In genomic region chrX:120561634-120562568, GRCh38 we compare ENCODE assay signal across 1 cellular context.
TF ChIP-seq lines count a peak whose summit lies in the region.

No MANE protein-coding gene starts in this region.

TF ChIP-seq in K562, 482 proteins besides CTCF, POLR2A, EP300 and RAD21 (continued from another document and continues in another):
- TF ChIP-seq, protein P1, sequence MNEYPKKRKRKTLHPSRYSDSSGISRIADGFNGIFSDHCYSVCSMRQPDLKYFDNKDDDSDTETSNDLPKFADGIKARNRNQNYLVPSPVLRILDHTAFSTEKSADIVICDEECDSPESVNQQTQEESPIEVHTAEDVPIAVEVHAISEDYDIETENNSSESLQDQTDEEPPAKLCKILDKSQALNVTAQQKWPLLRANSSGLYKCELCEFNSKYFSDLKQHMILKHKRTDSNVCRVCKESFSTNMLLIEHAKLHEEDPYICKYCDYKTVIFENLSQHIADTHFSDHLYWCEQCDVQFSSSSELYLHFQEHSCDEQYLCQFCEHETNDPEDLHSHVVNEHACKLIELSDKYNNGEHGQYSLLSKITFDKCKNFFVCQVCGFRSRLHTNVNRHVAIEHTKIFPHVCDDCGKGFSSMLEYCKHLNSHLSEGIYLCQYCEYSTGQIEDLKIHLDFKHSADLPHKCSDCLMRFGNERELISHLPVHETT (CRISPR knock-in tag; conservative IDR thresholded peaks at IDR 0.05 in 1 of 2, IDR thresholded peaks at IDR 0.05 in 1 of 2), result 0 out of 4 replicates have a peak, but pooled peaks of 1 of the 2 experiments have one; percentile 19
- no peak for TF ChIP-seq ZNF778 (CRISPR knock-in tag; IDR thresholded peaks at IDR 0.05)
- TF ChIP-seq CHD4 (IDR thresholded peaks at IDR 0.05; ENCODE audit: insufficient read depth, insufficient replicate concordance, low read depth, low read length, poor library complexity, severe bottlenecking), result no peak
- no peak for TF ChIP-seq ZNF175 (CRISPR knock-in tag; IDR thresholded peaks at IDR 0.05; ENCODE audit: low read depth)
- TF ChIP-seq POLR2H (tag; IDR thresholded peaks at IDR 0.05; ENCODE audit: low read depth), result peak; percentile 70; the same call in 1 of the 2 replicates
- TF ChIP-seq E2F8 (IDR thresholded peaks at IDR 0.05; ENCODE audit: low read depth, partially characterized antibody), result no peak
- TF ChIP-seq, protein P2, sequence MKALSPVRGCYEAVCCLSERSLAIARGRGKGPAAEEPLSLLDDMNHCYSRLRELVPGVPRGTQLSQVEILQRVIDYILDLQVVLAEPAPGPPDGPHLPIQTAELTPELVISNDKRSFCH (CRISPR knock-in tag; IDR thresholded peaks at IDR 0.05), result no peak
- TF ChIP-seq, protein P2 (tag; IDR thresholded peaks at IDR 0.05), result no peak
- no peak for TF ChIP-seq TAL1 (IDR thresholded peaks at IDR 0.05)
- no peak for TF ChIP-seq ZNF518B (CRISPR knock-in tag; IDR thresholded peaks at IDR 0.05)
- no peak for TF ChIP-seq ZNF274 (IDR thresholded peaks at IDR 0.05; ENCODE audit: borderline replicate concordance, low read depth, low read length)
- TF ChIP-seq, protein P3, sequence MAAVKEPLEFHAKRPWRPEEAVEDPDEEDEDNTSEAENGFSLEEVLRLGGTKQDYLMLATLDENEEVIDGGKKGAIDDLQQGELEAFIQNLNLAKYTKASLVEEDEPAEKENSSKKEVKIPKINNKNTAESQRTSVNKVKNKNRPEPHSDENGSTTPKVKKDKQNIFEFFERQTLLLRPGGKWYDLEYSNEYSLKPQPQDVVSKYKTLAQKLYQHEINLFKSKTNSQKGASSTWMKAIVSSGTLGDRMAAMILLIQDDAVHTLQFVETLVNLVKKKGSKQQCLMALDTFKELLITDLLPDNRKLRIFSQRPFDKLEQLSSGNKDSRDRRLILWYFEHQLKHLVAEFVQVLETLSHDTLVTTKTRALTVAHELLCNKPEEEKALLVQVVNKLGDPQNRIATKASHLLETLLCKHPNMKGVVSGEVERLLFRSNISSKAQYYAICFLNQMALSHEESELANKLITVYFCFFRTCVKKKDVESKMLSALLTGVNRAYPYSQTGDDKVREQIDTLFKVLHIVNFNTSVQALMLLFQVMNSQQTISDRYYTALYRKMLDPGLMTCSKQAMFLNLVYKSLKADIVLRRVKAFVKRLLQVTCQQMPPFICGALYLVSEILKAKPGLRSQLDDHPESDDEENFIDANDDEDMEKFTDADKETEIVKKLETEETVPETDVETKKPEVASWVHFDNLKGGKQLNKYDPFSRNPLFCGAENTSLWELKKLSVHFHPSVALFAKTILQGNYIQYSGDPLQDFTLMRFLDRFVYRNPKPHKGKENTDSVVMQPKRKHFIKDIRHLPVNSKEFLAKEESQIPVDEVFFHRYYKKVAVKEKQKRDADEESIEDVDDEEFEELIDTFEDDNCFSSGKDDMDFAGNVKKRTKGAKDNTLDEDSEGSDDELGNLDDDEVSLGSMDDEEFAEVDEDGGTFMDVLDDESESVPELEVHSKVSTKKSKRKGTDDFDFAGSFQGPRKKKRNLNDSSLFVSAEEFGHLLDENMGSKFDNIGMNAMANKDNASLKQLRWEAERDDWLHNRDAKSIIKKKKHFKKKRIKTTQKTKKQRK (IDR thresholded peaks at IDR 0.05; ENCODE audit: borderline replicate concordance, low read depth, low read length), result no peak
- no peak for TF ChIP-seq THRAP3 (IDR thresholded peaks at IDR 0.05; ENCODE audit: borderline replicate concordance)
- no peak for TF ChIP-seq NR1H2 (CRISPR knock-in tag; IDR thresholded peaks at IDR 0.05)
- TF ChIP-seq, protein P4, sequence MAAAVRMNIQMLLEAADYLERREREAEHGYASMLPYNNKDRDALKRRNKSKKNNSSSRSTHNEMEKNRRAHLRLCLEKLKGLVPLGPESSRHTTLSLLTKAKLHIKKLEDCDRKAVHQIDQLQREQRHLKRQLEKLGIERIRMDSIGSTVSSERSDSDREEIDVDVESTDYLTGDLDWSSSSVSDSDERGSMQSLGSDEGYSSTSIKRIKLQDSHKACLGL (CRISPR knock-in tag; IDR thresholded peaks at IDR 0.05; ENCODE audit: borderline replicate concordance, poor library complexity, severe bottlenecking), result no peak
- TF ChIP-seq MED1 (CRISPR knock-in tag; IDR thresholded peaks at IDR 0.05; ENCODE audit: borderline replicate concordance), result no peak
- TF ChIP-seq ZNF707 (CRISPR knock-in tag; conservative IDR thresholded peaks at IDR 0.05), result no peak
- no peak for TF ChIP-seq ZNF212 (CRISPR knock-in tag; IDR thresholded peaks at IDR 0.05)
- TF ChIP-seq MAZ (CRISPR knock-in tag; conservative IDR thresholded peaks at IDR 0.05 in 1 of 2, IDR thresholded peaks at IDR 0.05 in 1 of 2), result peak in 1 of 2 experiments; percentile 35; a peak in 1 of 4 replicates
- TF ChIP-seq, protein P5, sequence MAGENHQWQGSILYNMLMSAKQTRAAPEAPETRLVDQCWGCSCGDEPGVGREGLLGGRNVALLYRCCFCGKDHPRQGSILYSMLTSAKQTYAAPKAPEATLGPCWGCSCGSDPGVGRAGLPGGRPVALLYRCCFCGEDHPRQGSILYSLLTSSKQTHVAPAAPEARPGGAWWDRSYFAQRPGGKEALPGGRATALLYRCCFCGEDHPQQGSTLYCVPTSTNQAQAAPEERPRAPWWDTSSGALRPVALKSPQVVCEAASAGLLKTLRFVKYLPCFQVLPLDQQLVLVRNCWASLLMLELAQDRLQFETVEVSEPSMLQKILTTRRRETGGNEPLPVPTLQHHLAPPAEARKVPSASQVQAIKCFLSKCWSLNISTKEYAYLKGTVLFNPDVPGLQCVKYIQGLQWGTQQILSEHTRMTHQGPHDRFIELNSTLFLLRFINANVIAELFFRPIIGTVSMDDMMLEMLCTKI (IDR thresholded peaks at IDR 0.05; ENCODE audit: partially characterized antibody), result no peak
- no peak for TF ChIP-seq RUNX1 (IDR thresholded peaks at IDR 0.05; ENCODE audit: low read depth)
- TF ChIP-seq TRIM24 (IDR thresholded peaks at IDR 0.05), result no peak
- TF ChIP-seq, protein P6, sequence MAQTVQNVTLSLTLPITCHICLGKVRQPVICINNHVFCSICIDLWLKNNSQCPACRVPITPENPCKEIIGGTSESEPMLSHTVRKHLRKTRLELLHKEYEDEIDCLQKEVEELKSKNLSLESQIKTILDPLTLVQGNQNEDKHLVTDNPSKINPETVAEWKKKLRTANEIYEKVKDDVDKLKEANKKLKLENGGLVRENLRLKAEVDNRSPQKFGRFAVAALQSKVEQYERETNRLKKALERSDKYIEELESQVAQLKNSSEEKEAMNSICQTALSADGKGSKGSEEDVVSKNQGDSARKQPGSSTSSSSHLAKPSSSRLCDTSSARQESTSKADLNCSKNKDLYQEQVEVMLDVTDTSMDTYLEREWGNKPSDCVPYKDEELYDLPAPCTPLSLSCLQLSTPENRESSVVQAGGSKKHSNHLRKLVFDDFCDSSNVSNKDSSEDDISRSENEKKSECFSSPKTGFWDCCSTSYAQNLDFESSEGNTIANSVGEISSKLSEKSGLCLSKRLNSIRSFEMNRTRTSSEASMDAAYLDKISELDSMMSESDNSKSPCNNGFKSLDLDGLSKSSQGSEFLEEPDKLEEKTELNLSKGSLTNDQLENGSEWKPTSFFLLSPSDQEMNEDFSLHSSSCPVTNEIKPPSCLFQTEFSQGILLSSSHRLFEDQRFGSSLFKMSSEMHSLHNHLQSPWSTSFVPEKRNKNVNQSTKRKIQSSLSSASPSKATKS (CRISPR knock-in tag; IDR thresholded peaks at IDR 0.05), result no peak
- no peak for TF ChIP-seq EWSR1 (IDR thresholded peaks at IDR 0.05; ENCODE audit: borderline replicate concordance, low read depth, partially characterized antibody)
- TF ChIP-seq ZNF57 (CRISPR knock-in tag; IDR thresholded peaks at IDR 0.05), result no peak
- TF ChIP-seq HOXB6 (CRISPR knock-in tag; IDR thresholded peaks at IDR 0.05; ENCODE audit: borderline replicate concordance), result no peak
- no peak for TF ChIP-seq TSHZ1 (CRISPR knock-in tag; IDR thresholded peaks at IDR 0.05)
- no peak for TF ChIP-seq NR3C1 (CRISPR knock-in tag; IDR thresholded peaks at IDR 0.05)
- no peak for TF ChIP-seq BRF1 (IDR thresholded peaks at IDR 0.05; ENCODE audit: borderline replicate concordance, extremely low read depth, insufficient read length)
- no peak for TF ChIP-seq DDX20 (tag; IDR thresholded peaks at IDR 0.05; ENCODE audit: low read depth)
- TF ChIP-seq, protein P7, sequence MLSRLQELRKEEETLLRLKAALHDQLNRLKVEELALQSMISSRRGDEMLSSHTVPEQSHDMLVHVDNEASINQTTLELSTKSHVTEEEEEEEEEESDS (CRISPR knock-in tag; IDR thresholded peaks at IDR 0.05), result no peak
- TF ChIP-seq ZNF124 (CRISPR knock-in tag; IDR thresholded peaks at IDR 0.05), result no peak
- TF ChIP-seq, protein P8, sequence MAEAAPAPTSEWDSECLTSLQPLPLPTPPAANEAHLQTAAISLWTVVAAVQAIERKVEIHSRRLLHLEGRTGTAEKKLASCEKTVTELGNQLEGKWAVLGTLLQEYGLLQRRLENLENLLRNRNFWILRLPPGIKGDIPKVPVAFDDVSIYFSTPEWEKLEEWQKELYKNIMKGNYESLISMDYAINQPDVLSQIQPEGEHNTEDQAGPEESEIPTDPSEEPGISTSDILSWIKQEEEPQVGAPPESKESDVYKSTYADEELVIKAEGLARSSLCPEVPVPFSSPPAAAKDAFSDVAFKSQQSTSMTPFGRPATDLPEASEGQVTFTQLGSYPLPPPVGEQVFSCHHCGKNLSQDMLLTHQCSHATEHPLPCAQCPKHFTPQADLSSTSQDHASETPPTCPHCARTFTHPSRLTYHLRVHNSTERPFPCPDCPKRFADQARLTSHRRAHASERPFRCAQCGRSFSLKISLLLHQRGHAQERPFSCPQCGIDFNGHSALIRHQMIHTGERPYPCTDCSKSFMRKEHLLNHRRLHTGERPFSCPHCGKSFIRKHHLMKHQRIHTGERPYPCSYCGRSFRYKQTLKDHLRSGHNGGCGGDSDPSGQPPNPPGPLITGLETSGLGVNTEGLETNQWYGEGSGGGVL (CRISPR knock-in tag; IDR thresholded peaks at IDR 0.05), result no peak
